In genomic region chr3:53705024-53705750, GRCh38 we compare ENCODE assay signal across 19 cellular contexts.
DNase-seq lines count a peak whose midpoint lies in the region; ATAC-seq and TF ChIP-seq lines count a peak whose summit lies in the region.
"Had no signal": no experiment of that assay in that cellular context is flagged by ENCODE, and none has a peak within 500 bp of the region (broad histone marks: within the 10 kb centered on the region; RNA-seq: fewer than 3 reads in every experiment).

No MANE protein-coding gene starts in this region.

- no peaks in the 10 kb centered on the region for H4K20me1 ChIP-seq in BLaER1
- no peaks in the 10 kb centered on the region for H4K20me1 ChIP-seq in H9 (ENCODE audit: control insufficient read depth, insufficient read depth, insufficient read length)

- no peak overlapping the region for H3K56ac ChIP-seq in H9 (ENCODE audit: insufficient read length, low read depth, low read length)

- peak overlapping the region; percentile 33; the same call in 1 of the 2 replicates for H3K14ac ChIP-seq in H9 (ENCODE audit: insufficient read depth, low read length)

- H4K91ac ChIP-seq in H9 (ENCODE audit: insufficient read length, low read depth, low read length), result no peak overlapping the region

- ATAC-seq in GM21723 (IDR thresholded peaks at IDR 0.05; ENCODE audit: unreplicated experiment), result no peak
- ATAC-seq in GM19452 (IDR thresholded peaks at IDR 0.05; ENCODE audit: unreplicated experiment), result no peak

- no peak overlapping the region for H3T11ph ChIP-seq in H9 (ENCODE audit: low read length)

- H3K4me1 ChIP-seq in BLaER1 (peaks cover 27% of the 10 kb centered on the region), H9 (ENCODE audit: insufficient read depth, low read length) (no peaks in the 10 kb centered on the region)
- H3K4me1 ChIP-seq: Caco-2 had no signal

- no peak overlapping the region for H3K4me3 ChIP-seq in BLaER1
- H3K4me3 ChIP-seq: tibial nerve had no signal

- H3K4me1 Mint-ChIP-seq in H9, result peaks cover 16 to 18% of the 10 kb centered on the region in 2 experiments
- H3K4me1 Mint-ChIP-seq: activated naive CD4-positive, alpha-beta T cell treated with anti-CD3 and anti-CD28 coated beads, Interleukin-2, amount 50 U/mL, for 24 hours had no signal

- no peaks in the 10 kb centered on the region for H3K79me1 ChIP-seq in H9 (ENCODE audit: insufficient read depth, low read depth, low read length, poor library complexity, severe bottlenecking)

- H4K8ac ChIP-seq in H9 (replicated peaks; ENCODE audit: insufficient read length, low read depth, low read length), result no peak overlapping the region

- TF ChIP-seq CTCF in H9 (conservative IDR thresholded peaks at IDR 0.05), result no peak
- no peak for TF ChIP-seq CTCF in GM13976 (IDR thresholded peaks at IDR 0.05; ENCODE audit: borderline replicate concordance, control extremely low read depth, extremely low read depth, insufficient read depth, missing control alignments)

- peak overlapping the region in 1 of 3 experiments; percentile 45; a peak in 2 of 7 replicates for H3K27ac Mint-ChIP-seq in H9
- H3K27ac Mint-ChIP-seq: activated naive CD4-positive, alpha-beta T cell treated with anti-CD3 and anti-CD28 coated beads, Interleukin-2, amount 50 U/mL, for 24 hours had no signal

- WGBS in H9 (ENCODE audit: extremely low coverage, insufficient read length, low lambda C conversion rate), result no CpG with 5 or more reads among the region's 11 CpGs

- H3K9me3 ChIP-seq in BLaER1 (no peaks in the 10 kb centered on the region), H9 (ENCODE audit: control insufficient read depth, low read depth, low read length) (no peaks in the 10 kb centered on the region)
- H3K9me3 ChIP-seq: Caco-2, SK-N-SH, tibial nerve had no signal

- H3K4ac ChIP-seq in H9 (ENCODE audit: low read depth, low read length), result no peak overlapping the region

- H3K18ac ChIP-seq in H9 (ENCODE audit: insufficient read length, low read depth, low read length), result no peak overlapping the region

- no peaks in the 10 kb centered on the region for H3K36me3 Mint-ChIP-seq in H9 (ENCODE audit: insufficient read depth in 1 of 3, low read depth in 3 of 3)
- H3K36me3 Mint-ChIP-seq: activated naive CD4-positive, alpha-beta T cell treated with anti-CD3 and anti-CD28 coated beads, Interleukin-2, amount 50 U/mL, for 24 hours had no signal

- no peak overlapping the region for H2AK5ac ChIP-seq in H9 (ENCODE audit: insufficient read length, low read length)

- no peaks in the 10 kb centered on the region for H3K79me2 ChIP-seq in H9 (ENCODE audit: insufficient read depth, low read length)

- no peaks in the 10 kb centered on the region for H3K36me3 ChIP-seq in BLaER1

- H2AFZ ChIP-seq in H9 (ENCODE audit: low read length), result no peak overlapping the region

- H3K27me3 ChIP-seq in BLaER1 (no peaks in the 10 kb centered on the region), H9 (ENCODE audit: insufficient read depth, low read length) (no peaks in the 10 kb centered on the region)
- H3K27me3 ChIP-seq: tibial nerve had no signal

- H4K5ac ChIP-seq in H9 (ENCODE audit: insufficient read length, low read depth, low read length), result no peak overlapping the region

- no peaks in the 10 kb centered on the region for H3K9me3 Mint-ChIP-seq in H9
- H3K9me3 Mint-ChIP-seq: activated naive CD4-positive, alpha-beta T cell treated with anti-CD3 and anti-CD28 coated beads, Interleukin-2, amount 50 U/mL, for 24 hours had no signal

- H3K4me2 ChIP-seq in BLaER1, result peak overlapping the region; percentile 52
- no peak overlapping the region for H3K4me2 ChIP-seq in H9 (ENCODE audit: insufficient read depth, insufficient read length, low read length)
- H3K4me2 ChIP-seq: SK-N-SH had no signal

- H3K27ac ChIP-seq in BLaER1 (peak overlapping the region; percentile 33; the same call in 1 of the 2 replicates), H9 (ENCODE audit: insufficient read length, low read depth, low read length) (no peak overlapping the region)
- H3K27ac ChIP-seq: tibial nerve had no signal

- H3K27me3 Mint-ChIP-seq in H9 (ENCODE audit: low read depth), result peaks cover 1% of the 10 kb centered on the region; the same call in 1 of the 2 replicates
- H3K27me3 Mint-ChIP-seq: activated naive CD4-positive, alpha-beta T cell treated with anti-CD3 and anti-CD28 coated beads, Interleukin-2, amount 50 U/mL, for 24 hours had no signal

- no peak overlapping the region for H2BK5ac ChIP-seq in H9 (ENCODE audit: insufficient read length, low read length)

- no peak overlapping the region for H2BK15ac ChIP-seq in H9 (ENCODE audit: low read depth, low read length)

- DNase-seq in H9, result peak; percentile 13
- DNase-seq in astrocyte of the hippocampus (ENCODE audit: low read depth, low spot score), result peak; percentile 9
- peak; percentile 6 for DNase-seq in mucosa of gallbladder (ENCODE audit: low spot score)
- no peak for DNase-seq in GM13976 (ENCODE audit: low spot score)
- DNase-seq in NCI-H2029 (lab: John Stamatoyannopoulos, UW), result no peak
- DNase-seq: activated T-cell treated with anti-CD3 and anti-CD28 coated beads for 4 hours; AML-193; Caco-2; mammary epithelial cell; NCI-H1105 treated with DMSO at 0.1 percent for 48 hours; NCI-H226; SK-N-SH; stimulated activated CD4-positive, alpha-beta T cell treated with anti-CD3 and anti-CD28 coated beads, Interleukin-2, amount 100 ng/mL, for 24 hours; stimulated activated naive CD8-positive, alpha-beta T cell treated with anti-CD3 and anti-CD28 coated beads, Interleukin-15, Interleukin-2, amounts not matched to agents 100 U/mL and 50 U/mL, for 24 hours had no signal

- H3K23me2 ChIP-seq in H9 (ENCODE audit: insufficient read length, low read depth, low read length, poor library complexity, severe bottlenecking), result no peaks in the 10 kb centered on the region

- no peak overlapping the region for H2BK20ac ChIP-seq in H9 (ENCODE audit: low read depth, low read length, poor library complexity, severe bottlenecking)

- H3K9ac ChIP-seq in BLaER1 (no peak overlapping the region), H9 (ENCODE audit: extremely low read depth, insufficient read length, low read length) (no peak overlapping the region)
- H3K9ac ChIP-seq: SK-N-SH had no signal

- H3K23ac ChIP-seq in H9 (ENCODE audit: insufficient read length, low read depth, low read length), result no peak overlapping the region

- H3K4me3 Mint-ChIP-seq in H9, result no peak overlapping the region
- H3K4me3 Mint-ChIP-seq: activated naive CD4-positive, alpha-beta T cell treated with anti-CD3 and anti-CD28 coated beads, Interleukin-2, amount 50 U/mL, for 24 hours had no signal

- in situ Hi-C loops in GM13976 (cut with MboI; ENCODE audit: low sequenced_read_pairs, unreplicated experiment), result no loop called here

- no peak overlapping the region for H2BK120ac ChIP-seq in H9 (ENCODE audit: low read depth, low read length, poor library complexity, severe bottlenecking)

- no peak overlapping the region for H2BK12ac ChIP-seq in H9 (ENCODE audit: insufficient read length, low read depth, low read length)

Comparison
In these comparisons a context has a peak if more than half of its experiments do, and no peak if none do; other contexts are left out.
1. DNase-seq: peak in H9 (single experiment), astrocyte of the hippocampus (single experiment) and mucosa of gallbladder (single experiment); none in GM13976 (single experiment) and NCI-H2029 (single experiment).